ENCODE assay signal across 36 cellular contexts in the genomic region with DNA sequence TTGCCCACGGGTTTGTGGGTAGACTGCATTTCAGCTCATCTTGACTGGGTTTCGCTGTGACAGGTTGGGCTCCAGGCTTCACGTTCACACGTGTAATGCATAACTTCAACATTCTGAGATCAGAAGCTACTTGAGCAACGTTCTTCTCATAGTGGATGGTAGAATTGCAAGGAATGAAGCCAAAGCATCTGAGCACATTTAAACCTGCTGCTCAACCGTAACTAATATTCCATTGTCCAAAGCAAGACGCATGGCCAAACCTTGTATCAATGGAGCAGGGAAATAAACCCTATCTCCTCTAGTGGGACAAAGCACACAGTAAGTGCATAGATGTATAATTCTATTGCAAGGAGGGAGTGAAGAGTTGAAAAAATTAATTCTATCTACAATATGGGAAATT.
"Had no signal": no experiment of that assay in that cellular context is flagged by ENCODE, and none has a peak within 500 bp of the region (broad histone marks: within the 10 kb centered on the region; RNA-seq: fewer than 3 reads in every experiment).

No MANE protein-coding gene starts in this region.

- H3K4me1 Mint-ChIP-seq: activated naive CD4-positive, alpha-beta T cell treated with anti-CD3 and anti-CD28 coated beads, Interleukin-2, amount 10 ng/mL, durations not matched to agents 7 days and 5 days; activated naive CD4-positive, alpha-beta T cell treated with anti-CD3 and anti-CD28 coated beads, Interleukin-2, amount 50 U/mL, for 24 hours; activated naive CD8-positive, alpha-beta T cell treated with anti-CD3 and anti-CD28 coated beads for 36 hours; activated naive CD8-positive, alpha-beta T cell treated with anti-CD3 and anti-CD28 coated beads, Interleukin-2, amount 10 ng/mL, durations not matched to agents 7 days and 5 days; activated naive CD8-positive, alpha-beta T cell treated with anti-CD3 and anti-CD28 coated beads, Interleukin-2, amount 50 U/mL, for 24 hours; activated T-helper 17 cell treated with anti-CD3 and anti-CD28 coated beads, Interleukin-2, amount 50 U/mL, for 72 hours; brain; central memory CD8-positive, alpha-beta T cell had no signal

- H3K36me3 Mint-ChIP-seq: activated naive CD4-positive, alpha-beta T cell treated with anti-CD3 and anti-CD28 coated beads, Interleukin-2, amount 10 ng/mL, durations not matched to agents 7 days and 5 days; activated naive CD4-positive, alpha-beta T cell treated with anti-CD3 and anti-CD28 coated beads, Interleukin-2, amount 50 U/mL, for 24 hours; activated naive CD4-positive, alpha-beta T cell treated with anti-CD3 and anti-CD28 coated beads, Interleukin-2, amount 50 U/mL, for 72 hours; activated naive CD8-positive, alpha-beta T cell; activated naive CD8-positive, alpha-beta T cell treated with anti-CD3 and anti-CD28 coated beads for 36 hours; activated naive CD8-positive, alpha-beta T cell treated with anti-CD3 and anti-CD28 coated beads, Interleukin-2, amount 10 ng/mL, durations not matched to agents 7 days and 5 days; brain had no signal

- H3K9me3 Mint-ChIP-seq: activated naive CD4-positive, alpha-beta T cell treated with anti-CD3 and anti-CD28 coated beads for 36 hours; activated naive CD4-positive, alpha-beta T cell treated with anti-CD3 and anti-CD28 coated beads, Interleukin-2, amount 10 ng/mL, durations not matched to agents 7 days and 5 days; activated naive CD8-positive, alpha-beta T cell treated with anti-CD3 and anti-CD28 coated beads, Interleukin-2, amount 10 ng/mL, durations not matched to agents 7 days and 5 days; activated T-cell treated with anti-CD3 and anti-CD28 coated beads, Interleukin-2, amount 50 U/mL, for 4 hours; activated T-helper 1 cell treated with anti-CD3 and anti-CD28 coated beads, Interleukin-12 subunit alpha, Interleukin-12 subunit beta, Interleukin-2, Interleukin-4 antibody, amounts not matched to agents 30 ng/mL and 10 ng/mL and 1 ng/mL, durations not matched to agents 14 hours and 24 hours and 36 hours had no signal

- H3K27me3 Mint-ChIP-seq: activated naive CD4-positive, alpha-beta T cell treated with anti-CD3 and anti-CD28 coated beads, Interleukin-2, amount 10 ng/mL, durations not matched to agents 7 days and 5 days; activated naive CD4-positive, alpha-beta T cell treated with anti-CD3 and anti-CD28 coated beads, Interleukin-2, amount 50 U/mL, for 24 hours; activated naive CD8-positive, alpha-beta T cell; activated naive CD8-positive, alpha-beta T cell treated with anti-CD3 and anti-CD28 coated beads for 36 hours; activated naive CD8-positive, alpha-beta T cell treated with anti-CD3 and anti-CD28 coated beads, Interleukin-2, amount 10 ng/mL, durations not matched to agents 7 days and 5 days; activated naive CD8-positive, alpha-beta T cell treated with anti-CD3 and anti-CD28 coated beads, Interleukin-2, amount 50 U/mL, for 24 hours; activated T-helper 17 cell treated with anti-CD3 and anti-CD28 coated beads, Interleukin-2, amount 50 U/mL, for 72 hours; brain; central memory CD8-positive, alpha-beta T cell had no signal

- H3K4me3 Mint-ChIP-seq: activated naive CD4-positive, alpha-beta T cell treated with anti-CD3 and anti-CD28 coated beads for 36 hours; activated naive CD4-positive, alpha-beta T cell treated with anti-CD3 and anti-CD28 coated beads, Interleukin-2, amount 10 ng/mL, durations not matched to agents 7 days and 5 days; activated naive CD4-positive, alpha-beta T cell treated with anti-CD3 and anti-CD28 coated beads, Interleukin-2, amount 50 U/mL, for 24 hours; activated naive CD8-positive, alpha-beta T cell; activated naive CD8-positive, alpha-beta T cell treated with anti-CD3 and anti-CD28 coated beads for 36 hours; activated naive CD8-positive, alpha-beta T cell treated with anti-CD3 and anti-CD28 coated beads, Interleukin-2, amount 10 ng/mL, durations not matched to agents 7 days and 5 days; activated naive CD8-positive, alpha-beta T cell treated with anti-CD3 and anti-CD28 coated beads, Interleukin-2, amount 50 U/mL, for 24 hours; activated T-cell treated with anti-CD3 and anti-CD28 coated beads, Interleukin-2, amount 50 U/mL, for 24 hours; activated T-cell treated with anti-CD3 and anti-CD28 coated beads, Interleukin-2, amount 50 U/mL, for 4 hours; activated T-cell treated with anti-CD3 and anti-CD28 coated beads, Interleukin-2, amount 50 U/mL, for 72 hours; activated T-helper 1 cell treated with anti-CD3 and anti-CD28 coated beads, Interleukin-12 subunit alpha, Interleukin-12 subunit beta, Interleukin-2, Interleukin-4 antibody, amounts not matched to agents 30 ng/mL and 10 ng/mL and 1 ng/mL, durations not matched to agents 14 hours and 24 hours and 36 hours; activated T-helper 17 cell treated with anti-CD3 and anti-CD28 coated beads, Interleukin-2, amount 50 U/mL, for 72 hours; brain; central memory CD8-positive, alpha-beta T cell had no signal

- H3K27ac Mint-ChIP-seq: activated naive CD4-positive, alpha-beta T cell treated with anti-CD3 and anti-CD28 coated beads for 36 hours; activated naive CD4-positive, alpha-beta T cell treated with anti-CD3 and anti-CD28 coated beads, Interleukin-2, amount 10 ng/mL, durations not matched to agents 7 days and 5 days; activated naive CD4-positive, alpha-beta T cell treated with anti-CD3 and anti-CD28 coated beads, Interleukin-2, amount 50 U/mL, for 24 hours; activated naive CD4-positive, alpha-beta T cell treated with anti-CD3 and anti-CD28 coated beads, Interleukin-2, amount 50 U/mL, for 72 hours; activated naive CD8-positive, alpha-beta T cell; activated naive CD8-positive, alpha-beta T cell treated with anti-CD3 and anti-CD28 coated beads for 36 hours; activated naive CD8-positive, alpha-beta T cell treated with anti-CD3 and anti-CD28 coated beads, Interleukin-2, amount 10 ng/mL, durations not matched to agents 7 days and 5 days; activated naive CD8-positive, alpha-beta T cell treated with anti-CD3 and anti-CD28 coated beads, Interleukin-2, amount 50 U/mL, for 24 hours; activated T-cell treated with anti-CD3 and anti-CD28 coated beads, Interleukin-2, amount 50 U/mL, for 24 hours; activated T-cell treated with anti-CD3 and anti-CD28 coated beads, Interleukin-2, amount 50 U/mL, for 72 hours; activated T-helper 1 cell treated with anti-CD3 and anti-CD28 coated beads, Interleukin-12 subunit alpha, Interleukin-12 subunit beta, Interleukin-2, Interleukin-4 antibody, amounts not matched to agents 30 ng/mL and 10 ng/mL and 1 ng/mL, durations not matched to agents 14 hours and 24 hours and 36 hours; activated T-helper 17 cell treated with anti-CD3 and anti-CD28 coated beads, Interleukin-2, amount 50 U/mL, for 72 hours; activated T-helper 2 cell treated with anti-CD3 and anti-CD28 coated beads, Interferon-gamma antibody, Interleukin-2, Interleukin-4, amounts not matched to agents 10 μg/mL and 5 μg/mL and 100 μg/mL, durations not matched to agents 14 hours and 24 hours and 36 hours; brain had no signal

- DNase-seq: activated effector memory CD4-positive, alpha-beta T cell treated with anti-CD3 and anti-CD28 coated beads, Interleukin-2, amount 50 U/mL, for 16 hours; activated effector memory CD4-positive, alpha-beta T cell treated with Interleukin-2 at 50 U/mL for 16 hours; activated gamma-delta T cell; activated gamma-delta T cell treated with Interleukin-2 at 50 U/mL for 16 hours; activated naive CD4-positive, alpha-beta T cell; activated naive CD4-positive, alpha-beta T cell treated with anti-CD3 and anti-CD28 coated beads for 36 hours; activated naive CD4-positive, alpha-beta T cell treated with anti-CD3 and anti-CD28 coated beads, Interleukin-2, amount 10 ng/mL, durations not matched to agents 7 days and 5 days; activated naive CD4-positive, alpha-beta T cell treated with anti-CD3 and anti-CD28 coated beads, Interleukin-2, amount 50 U/mL, for 16 hours; activated naive CD4-positive, alpha-beta T cell treated with Interleukin-2 at 50 U/mL for 16 hours; activated naive CD8-positive, alpha-beta T cell treated with anti-CD3 and anti-CD28 coated beads for 36 hours; activated naive CD8-positive, alpha-beta T cell treated with anti-CD3 and anti-CD28 coated beads, Interleukin-2, amount 10 ng/mL, durations not matched to agents 7 days and 5 days; activated naive CD8-positive, alpha-beta T cell treated with anti-CD3 and anti-CD28 coated beads, Interleukin-2, amount 50 U/mL, for 24 hours; activated T-cell treated with anti-CD3 and anti-CD28 coated beads, Interleukin-2, amount 50 U/mL, for 24 hours; activated T-cell treated with anti-CD3 and anti-CD28 coated beads, Interleukin-2, amount 50 U/mL, for 4 hours; activated T-cell treated with anti-CD3 and anti-CD28 coated beads, Interleukin-2, amount 50 U/mL, for 48 hours; activated T-cell treated with anti-CD3 and anti-CD28 coated beads, Interleukin-2, amount 50 U/mL, for 72 hours; adrenal gland; amniotic stem cell; amygdala; anterior cingulate cortex; aorta; body of pancreas; brain microvascular endothelial cell; caudate nucleus; central memory CD4-positive, alpha-beta T cell; cerebellar nuclear complex had no signal

- FAIRE-seq: astrocyte, bronchial epithelial cell had no signal
